ENCODE assay signal across 22 cellular contexts in the genomic region with DNA sequence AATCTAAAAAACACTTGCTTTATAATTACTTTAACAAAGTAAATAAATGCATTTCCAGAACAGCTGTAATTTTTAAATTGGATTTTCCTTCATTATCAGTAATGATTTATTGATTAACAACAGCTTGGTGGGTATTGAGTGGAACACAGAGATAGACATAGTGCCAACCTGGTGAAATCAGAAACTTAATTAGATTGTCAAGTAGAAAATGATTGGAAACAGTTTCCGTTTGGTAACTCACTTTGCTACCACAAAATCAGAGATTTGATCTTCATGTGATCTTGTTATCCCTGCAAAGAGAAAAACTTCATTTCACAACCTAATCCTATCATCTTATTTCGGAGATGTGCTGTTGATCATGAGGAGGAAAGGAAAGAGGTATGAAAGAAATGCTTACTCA.
"Had no signal": no experiment of that assay in that cellular context is flagged by ENCODE, and none has a peak within 500 bp of the region (broad histone marks: within the 10 kb centered on the region; RNA-seq: fewer than 3 reads in every experiment).

No MANE protein-coding gene starts in this region.

- H3K4me3 ChIP-seq: coronary artery, dorsolateral prefrontal cortex, esophagus muscularis mucosa, gastroesophageal sphincter, heart left ventricle, hepatocyte, left lung, lower lobe of right lung had no signal

- H3K36me3 Mint-ChIP-seq: immature natural killer cell; naive thymus-derived CD4-positive, alpha-beta T cell had no signal

- H3K27ac Mint-ChIP-seq: immature natural killer cell; naive thymus-derived CD4-positive, alpha-beta T cell had no signal

- H3K4me1 ChIP-seq: esophagus muscularis mucosa, foreskin keratinocyte, gastroesophageal sphincter, heart left ventricle, left lung, lower lobe of right lung had no signal

- H3K4me1 Mint-ChIP-seq: immature natural killer cell; naive thymus-derived CD4-positive, alpha-beta T cell had no signal

- H3K4me2 ChIP-seq: hepatocyte had no signal

- H3K9me3 ChIP-seq: esophagus muscularis mucosa, gastroesophageal sphincter, heart left ventricle, left lung, lower lobe of right lung had no signal

- H3K27ac ChIP-seq: coronary artery, dorsolateral prefrontal cortex, esophagus muscularis mucosa, foreskin keratinocyte, gastroesophageal sphincter, heart left ventricle, hepatocyte, left lung, lower lobe of right lung had no signal

- ATAC-seq: foreskin keratinocyte; gastroesophageal sphincter; heart left ventricle; left cardiac atrium; left lung; left ventricle myocardium superior; lower lobe of right lung; naive thymus-derived CD4-positive, alpha-beta T cell had no signal

- H3K4me3 Mint-ChIP-seq: immature natural killer cell; naive thymus-derived CD4-positive, alpha-beta T cell had no signal

- H2AFZ ChIP-seq: hepatocyte had no signal

- H3K36me3 ChIP-seq: esophagus muscularis mucosa, gastroesophageal sphincter, heart left ventricle, left lung, lower lobe of right lung had no signal

- H3K9me3 Mint-ChIP-seq: naive thymus-derived CD4-positive, alpha-beta T cell had no signal

- FAIRE-seq: endothelial cell of umbilical vein, frontal cortex, keratinocyte had no signal

- DNase-seq: dermis blood vessel endothelial cell; dorsolateral prefrontal cortex; effector CD4-positive, alpha-beta T cell; effector memory CD4-positive, alpha-beta T cell; foreskin keratinocyte; heart left ventricle; hypothalamus; immature natural killer cell; left cardiac atrium; left lung; left ventricle myocardium superior; lower lobe of right lung; mesendoderm; midbrain; naive thymus-derived CD4-positive, alpha-beta T cell had no signal

- H3K27me3 ChIP-seq: foreskin keratinocyte, gastroesophageal sphincter, left lung had no signal

- H3K79me2 ChIP-seq: hepatocyte had no signal
